Comparison of ENCODE assay signal across 8 cellular contexts in genomic region chr20:62794007-62794724, GRCh38. TPM values are rescaled to one million over a fixed set of nuclear protein-coding genes. Genes with fewer than 3 reads are reported as not detected.
DNase-seq lines count a peak whose midpoint lies in the region; ATAC-seq and TF ChIP-seq lines count a peak whose summit lies in the region.

No MANE protein-coding gene starts in this region.

- peak overlapping the region; percentile 86 for H3K27ac Mint-ChIP-seq in chondrocyte (ENCODE audit: unreplicated experiment)

- TF ChIP-seq POLR2A in GM19193 (IDR thresholded peaks at IDR 0.05; ENCODE audit: extremely low read depth, insufficient read depth, insufficient read length), result peak; percentile 74

- TF ChIP-seq CTCF in chondrocyte (IDR thresholded peaks at IDR 0.05), result no peak

- H3K27me3 ChIP-seq in layer of hippocampus (ENCODE audit: control insufficient read depth, insufficient read depth, low read length), result no peaks in the 10 kb centered on the region

- peak; percentile 55 for ATAC-seq in HG03378 (IDR thresholded peaks at IDR 0.05; ENCODE audit: unreplicated experiment)

- peak; percentile 98 for DNase-seq in Ammon's horn (ENCODE audit: low spot score)
- DNase-seq in NCI-H446 treated with DMSO at 0.1 percent for 48 hours (lab: John Stamatoyannopoulos, UW), result peak; percentile 88
- peak; percentile 88 to 92 for DNase-seq in activated CD4-positive, alpha-beta T cell treated with anti-CD3 and anti-CD28 coated beads for 24 hours (ENCODE audit: low read depth in 2 of 2)
- no peak for DNase-seq in chondrocyte (ENCODE audit: low spot score)
- DNase-seq in stimulated activated CD4-positive, alpha-beta T cell treated with anti-CD3 and anti-CD28 coated beads, Interleukin-1b, Interleukin-23, amount 100 ng/mL, for 1 hour (ENCODE audit: low read depth in 2 of 2), result peak; percentile 69 to 91

- peaks cover 45% of the 10 kb centered on the region for H3K4me1 Mint-ChIP-seq in chondrocyte (ENCODE audit: low read depth)

- no peaks in the 10 kb centered on the region for H3K27me3 Mint-ChIP-seq in chondrocyte (ENCODE audit: low read depth)

- H3K4me3 Mint-ChIP-seq in chondrocyte (ENCODE audit: unreplicated experiment), result peak overlapping the region; percentile 73

- peak overlapping the region; percentile 94 for H3K27ac ChIP-seq in layer of hippocampus (ENCODE audit: low read depth, low read length)

- peaks cover 9% of the 10 kb centered on the region for H3K36me3 Mint-ChIP-seq in chondrocyte (ENCODE audit: low read depth)

- H3K9me3 Mint-ChIP-seq in chondrocyte (ENCODE audit: low read depth), result no peaks in the 10 kb centered on the region

RNA-seq across cellular contexts. Expression of gene MRGBP, which starts 2.1 kb away (rescaled TPM):
- total RNA-seq in chondrocyte, result 9.5 to 10.4 TPM (median 10.3 TPM) in 3 replicates

RNA-seq across cellular contexts. Expression of gene OGFR, which starts 10.5 kb away (rescaled TPM):
- 31.5 to 32.2 TPM (median 31.8 TPM) in 3 replicates for total RNA-seq in chondrocyte

RNA-seq across cellular contexts. Expression of gene COL9A3, which starts 22.7 kb away (rescaled TPM):
- total RNA-seq in chondrocyte, result 8.6 to 11.3 TPM (median 8.9 TPM) in 3 replicates
